In the genomic region with DNA sequence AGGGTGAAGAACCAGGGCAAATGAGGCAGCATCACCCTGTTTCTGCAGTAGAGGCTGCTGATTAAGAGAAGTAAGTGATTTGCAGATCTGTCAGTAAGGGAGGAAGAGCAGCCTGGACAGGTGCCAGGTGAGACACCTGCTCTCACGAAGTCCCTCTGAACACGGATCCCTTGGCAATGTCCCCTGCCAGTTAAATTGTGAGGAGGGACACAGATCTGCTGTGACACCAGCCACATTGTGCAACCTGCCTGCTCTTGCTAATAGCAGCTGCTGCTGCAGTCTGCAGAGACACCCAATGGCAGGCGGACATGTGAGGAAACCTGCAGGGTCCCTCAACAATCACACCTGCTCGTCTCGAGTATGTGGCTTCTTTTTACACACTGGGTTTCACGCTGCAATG, we compare ENCODE assay signal across 17 cellular contexts. TPM values are rescaled to one million over a fixed set of nuclear protein-coding genes. Genes with fewer than 3 reads are reported as not detected.
A peak's percentile ranks its signal among the peaks of the same experiment; 100 is the strongest.
DNase-seq lines count a peak whose midpoint lies in the region; TF ChIP-seq lines count a peak whose summit lies in the region.
"Had no signal": no experiment of that assay in that cellular context is flagged by ENCODE, and none has a peak within 500 bp of the region (broad histone marks: within the 10 kb centered on the region; RNA-seq: fewer than 3 reads in every experiment).

No MANE protein-coding gene starts in this region.

- H2AFZ ChIP-seq in OCI-LY1 (ENCODE audit: low read length) = no peak overlapping the region

- H3K27me3 Mint-ChIP-seq in activated CD4-positive, alpha-beta memory T cell treated with anti-CD3 and anti-CD28 coated beads for 36 hours = no peaks in the 10 kb centered on the region

- 42 to 73% methylated on average over 6 of the region's 6 CpGs for WGBS in sigmoid colon, 2 donors

- no peak overlapping the region for H3K4me3 Mint-ChIP-seq in activated CD4-positive, alpha-beta memory T cell treated with anti-CD3 and anti-CD28 coated beads for 36 hours
- H3K4me3 Mint-ChIP-seq: endodermal cell had no signal

- no peaks in the 10 kb centered on the region for H4K20me1 ChIP-seq in OCI-LY1 (ENCODE audit: insufficient read depth, low read length)

- no peak overlapping the region for H3K9ac ChIP-seq in OCI-LY1 (ENCODE audit: low read length)

- no peak for TF ChIP-seq EP300 in sigmoid colon (IDR thresholded peaks at IDR 0.05)

- no peaks in the 10 kb centered on the region for H3K9me3 Mint-ChIP-seq in activated CD4-positive, alpha-beta memory T cell treated with anti-CD3 and anti-CD28 coated beads for 36 hours
- H3K9me3 Mint-ChIP-seq: endodermal cell had no signal

- TF ChIP-seq CTCF in OCI-LY1 (IDR thresholded peaks at IDR 0.05; ENCODE audit: low read length) = no peak
- TF ChIP-seq CTCF in sigmoid colon (IDR thresholded peaks at IDR 0.05) = no peak
- no peak for TF ChIP-seq CTCF in foreskin fibroblast (IDR thresholded peaks at IDR 0.05; ENCODE audit: low read depth, low read length)
- no peak for TF ChIP-seq CTCF in tibial artery (IDR thresholded peaks at IDR 0.05)

- H3K9me2 ChIP-seq in OCI-LY1 (ENCODE audit: low read depth, low read length) = no peaks in the 10 kb centered on the region

- intact Hi-C loops in sigmoid colon (cut with DNase I) (no loop called here), tibial artery (cut with DNase I; ENCODE audit: low total_unique reads) (no loop called here)
- intact Hi-C loops in activated CD4-positive, alpha-beta memory T cell treated with anti-CD3 and anti-CD28 coated beads for 36 hours (cut with micrococcal nuclease) = no loop called here

- no peaks in the 10 kb centered on the region for H3K9me3 ChIP-seq in OCI-LY1 (ENCODE audit: low read length)
- no peaks in the 10 kb centered on the region for H3K9me3 ChIP-seq in sigmoid colon
- no peaks in the 10 kb centered on the region for H3K9me3 ChIP-seq in tibial artery
- H3K9me3 ChIP-seq: A549 had no signal

- peak overlapping the region; percentile 9; the same call in 1 of the 2 replicates for H3K4me2 ChIP-seq in OCI-LY1 (ENCODE audit: low read length)
- H3K4me2 ChIP-seq: A549 had no signal

- peaks cover 31% of the 10 kb centered on the region for H3K4me1 Mint-ChIP-seq in activated CD4-positive, alpha-beta memory T cell treated with anti-CD3 and anti-CD28 coated beads for 36 hours (ENCODE audit: low read depth)

- no peak overlapping the region for H3K27ac Mint-ChIP-seq in activated CD4-positive, alpha-beta memory T cell treated with anti-CD3 and anti-CD28 coated beads for 36 hours
- H3K27ac Mint-ChIP-seq: endodermal cell had no signal

- no peaks in the 10 kb centered on the region for H3K27me3 ChIP-seq in OCI-LY1 (ENCODE audit: insufficient read depth, low read length)
- H3K27me3 ChIP-seq in sigmoid colon = no peaks in the 10 kb centered on the region
- H3K27me3 ChIP-seq in tibial artery = no peaks in the 10 kb centered on the region

- H3K4me1 ChIP-seq in OCI-LY1 (ENCODE audit: insufficient read depth, low read length, severe bottlenecking) (peaks cover 11% of the 10 kb centered on the region), sigmoid colon (peaks cover 0 to 58% (median 28%) of the 10 kb centered on the region in 4 donors), tibial artery (peaks cover 0 to 67% (median 29%) of the 10 kb centered on the region in 4 donors)

- H3K79me2 ChIP-seq in OCI-LY1 (ENCODE audit: insufficient read depth, low read length) = no peaks in the 10 kb centered on the region

- DNase-seq in NCI-H2081 (lab: John Stamatoyannopoulos, UW) (peak; percentile 38 to 81), NCI-H2081 treated with DMSO at 0.1 percent for 48 hours (lab: John Stamatoyannopoulos, UW) (no peak), NCI-H146 treated with DMSO at 0.1 percent for 48 hours (lab: John Stamatoyannopoulos, UW; ENCODE audit: unreplicated experiment) (peak; percentile 80), sigmoid colon (peak; percentile 63), foreskin fibroblast (no peak), tibial artery (no peak)
- DNase-seq in activated CD4-positive, alpha-beta memory T cell treated with anti-CD3 and anti-CD28 coated beads for 36 hours = no peak
- DNase-seq: activated CD4-positive, alpha-beta T cell treated with anti-CD3 and anti-CD28 coated beads, Interleukin-2, amount 50 U/mL, for 48 hours; activated naive CD4-positive, alpha-beta T cell treated with Interleukin-2 at 50 U/mL for 16 hours; foreskin melanocyte; Karpas-422; SIG-M5; T1000 had no signal

- H3K36me3 ChIP-seq in OCI-LY1 (ENCODE audit: insufficient read depth, low read length) (peaks cover 12% of the 10 kb centered on the region; the same call in 1 of the 2 replicates), sigmoid colon (peaks cover 0 to 36% (median 14%) of the 10 kb centered on the region in 4 donors), tibial artery (peaks cover 0 to 34% (median 6%) of the 10 kb centered on the region in 3 donors)

- H3F3A ChIP-seq in OCI-LY1 (ENCODE audit: insufficient read depth, low read length) = no peaks in the 10 kb centered on the region

- H3K27ac ChIP-seq in OCI-LY1 (ENCODE audit: low read depth, low read length, poor library complexity, severe bottlenecking) (peak overlapping the region; percentile 47), sigmoid colon (no peak overlapping the region), tibial artery (peak overlapping the region in 1 of 2 donors; percentile 3)
- H3K27ac ChIP-seq: A549, HL-60 had no signal

- H3K4me3 ChIP-seq in OCI-LY1 (ENCODE audit: low read depth, low read length, poor library complexity, severe bottlenecking) (no peak overlapping the region), sigmoid colon (no peak overlapping the region), foreskin fibroblast (ENCODE audit: low read depth in 1 of 2, low read length in 2 of 2) (no peak overlapping the region), tibial artery (no peak overlapping the region)
- H3K4me3 ChIP-seq: A549 had no signal

- peaks cover 13% of the 10 kb centered on the region for H3K36me3 Mint-ChIP-seq in activated CD4-positive, alpha-beta memory T cell treated with anti-CD3 and anti-CD28 coated beads for 36 hours

- CTCF ChIA-PET in activated CD4-positive, alpha-beta memory T cell treated with anti-CD3 and anti-CD28 coated beads for 36 hours (lab: Charles Lee) = interaction anchor here (1.4 kb wide), 1 partner anchor 29 kb away, joined by 3 read pairs; no protein-coding TSS in a partner anchor

- TF ChIP-seq POLR2A in sigmoid colon (IDR thresholded peaks at IDR 0.05) = no peak

- POLR2A ChIA-PET in activated CD4-positive, alpha-beta memory T cell treated with anti-CD3 and anti-CD28 coated beads for 36 hours (lab: Charles Lee) = no interaction called here

RNA-seq across cellular contexts. Expression of a gene that starts 31.9 kb away (rescaled TPM):
- 100 to 1,000 TPM in 1 of 4 donors, 10 to 100 TPM in 3; 63.2 to 109 (median 75.7) TPM for total RNA-seq in sigmoid colon
- 100 to 1,000 TPM; 170 to 323 (median 199) TPM for polyA plus RNA-seq in sigmoid colon
- 100 to 1,000 TPM; 237 to 242 TPM for total RNA-seq in activated CD4-positive, alpha-beta memory T cell treated with anti-CD3 and anti-CD28 coated beads for 36 hours

RNA-seq across cellular contexts. Expression of a gene that starts 40.9 kb away (rescaled TPM):
- total RNA-seq in sigmoid colon = 10 to 100 TPM in 2 of 4 donors, 1 to 10 TPM in 2; 5.1 to 20.8 (median 13.6) TPM
- 10 to 100 TPM in 1 of 3 donors, 1 to 10 TPM in 2; 1.2 to 23.4 (median 6.9) TPM for polyA plus RNA-seq in sigmoid colon
- total RNA-seq in activated CD4-positive, alpha-beta memory T cell treated with anti-CD3 and anti-CD28 coated beads for 36 hours = not detected
- polyA plus RNA-seq: A549 had no signal

Comparison
In these comparisons a context has a peak if more than half of its experiments do, and no peak if none do; other contexts are left out.
1. DNase-seq: peak in NCI-H2081 (2 of 2), NCI-H146 treated with DMSO at 0.1 percent for 48 hours (single experiment) and sigmoid colon (single experiment); none in NCI-H2081 treated with DMSO at 0.1 percent for 48 hours (single experiment), activated CD4-positive, alpha-beta memory T cell treated with anti-CD3 and anti-CD28 coated beads for 36 hours (single experiment), foreskin fibroblast (0 of 2) and tibial artery (0 of 2).
2. RNA of a gene that starts 40.9 kb away (total RNA-seq): 5.1 to 20.8 TPM in sigmoid colon; not detected in activated CD4-positive, alpha-beta memory T cell treated with anti-CD3 and anti-CD28 coated beads for 36 hours; every median in the first group is over 4 times any median in the second.